ENCODE assay signal across 8 cellular contexts in the genomic region with DNA sequence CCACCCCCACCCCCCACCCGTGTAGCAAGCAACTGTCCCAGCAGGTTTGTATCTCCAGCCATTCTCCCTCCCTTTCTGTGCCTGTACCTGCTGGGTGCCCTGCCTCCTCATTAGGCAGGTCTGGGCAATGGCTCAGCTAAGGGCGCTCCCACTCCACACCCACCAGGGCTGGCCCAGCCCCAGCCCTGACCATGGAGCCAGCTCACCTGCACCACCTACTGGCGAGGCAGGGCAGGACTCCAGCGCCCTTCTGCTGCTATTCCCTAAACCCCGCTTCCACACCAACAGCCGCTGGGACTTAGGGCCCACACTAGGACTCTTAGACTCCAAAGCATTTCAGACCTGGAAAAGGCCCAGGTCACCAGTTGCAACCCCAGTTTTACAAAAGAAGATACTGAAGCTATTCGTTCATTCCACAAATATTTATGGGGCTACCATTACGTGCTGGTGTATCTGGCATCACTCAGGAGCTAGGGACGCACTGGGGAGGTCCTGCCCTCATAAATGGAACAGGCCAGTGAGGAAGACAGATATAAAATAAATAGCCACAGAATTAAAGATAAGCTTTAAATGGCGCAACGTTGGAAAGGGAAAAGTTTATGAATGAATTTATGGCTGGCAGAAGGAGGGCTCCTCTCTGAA. TPM values are rescaled to one million over a fixed set of nuclear protein-coding genes. Genes with fewer than 3 reads are reported as not detected.
A peak's percentile ranks its signal among the peaks of the same experiment; 100 is the strongest.
DNase-seq lines count a peak whose midpoint lies in the region; ATAC-seq and TF ChIP-seq lines count a peak whose summit lies in the region.

No MANE protein-coding gene starts in this region.

- H3K4me1 ChIP-seq in transverse colon: no peaks in the 10 kb centered on the region

- H3K4me3 ChIP-seq in skin epidermis: no peak overlapping the region
- H3K4me3 ChIP-seq in transverse colon: no peak overlapping the region

- peak overlapping the region in 11 of 21 experiments; percentile 28 to 89 (median 55) for H3K27ac ChIP-seq in skin epidermis
- no peak overlapping the region for H3K27ac ChIP-seq in transverse colon

- DNase-seq in NCI-H2171 treated with DMSO at 0.1 percent for 48 hours (lab: John Stamatoyannopoulos, UW) (peak; percentile 5), NCI-H2171 (lab: John Stamatoyannopoulos, UW) (no peak), cerebellar cortex (ENCODE audit: low spot score) (peak; percentile 2), transverse colon (no peak)

- ATAC-seq in HG02884 (IDR thresholded peaks at IDR 0.05; ENCODE audit: unreplicated experiment) (no peak), HG03354 (IDR thresholded peaks at IDR 0.05; ENCODE audit: poor library complexity, severe bottlenecking, unreplicated experiment) (no peak)

- no peaks in the 10 kb centered on the region for H3K36me3 ChIP-seq in transverse colon

- no peaks in the 10 kb centered on the region for H3K9me3 ChIP-seq in transverse colon

- H3K27me3 ChIP-seq in transverse colon: peaks cover 4% of the 10 kb centered on the region

- no peak for TF ChIP-seq EP300 in transverse colon (IDR thresholded peaks at IDR 0.05; ENCODE audit: low read depth)

- intact Hi-C loops in transverse colon (cut with DNase I; ENCODE audit: low total_unique reads): no loop called here

- TF ChIP-seq POLR2A in transverse colon (IDR thresholded peaks at IDR 0.05): no peak

- in situ Hi-C loops in transverse colon (cut with MboI; ENCODE audit: low pct_ligation_motif_present in 1 of 4, low pct_unique_long_range_greater_than_20kb in 1 of 4, low sequenced_read_pairs in 3 of 4): no loop called here

- TF ChIP-seq CTCF in LNCAP (IDR thresholded peaks at IDR 0.05) (peak; percentile 86), transverse colon (IDR thresholded peaks at IDR 0.05) (peak in 2 of 5 experiments; percentile 24 to 25)

- 70 to 100% methylated on average over 2 to 11 of the region's 11 CpGs for WGBS in transverse colon (ENCODE audit: low coverage in 1 of 2), 2 donors

RNA-seq across cellular contexts. Expression of gene PGLYRP3, which starts 24.0 kb away (rescaled TPM):
- not detected for total RNA-seq in transverse colon

RNA-seq across cellular contexts. Expression of gene LORICRIN, which starts 29.3 kb away (rescaled TPM):
- not detected for total RNA-seq in transverse colon

RNA-seq across cellular contexts. Expression of gene PGLYRP4, which starts 59.9 kb away (rescaled TPM):
- not detected for total RNA-seq in transverse colon

Comparison
In these comparisons a context has a peak if more than half of its experiments do, and no peak if none do; other contexts are left out.
1. DNase-seq: peak in NCI-H2171 treated with DMSO at 0.1 percent for 48 hours (single experiment) and cerebellar cortex (single experiment); none in NCI-H2171 (single experiment) and transverse colon (single experiment).
2. H3K27ac ChIP-seq: peak in skin epidermis (11 of 21); none in transverse colon (0 of 4).